In genomic region chr6:1801401-1801800, GRCh38 we compare ENCODE assay signal across 19 cellular contexts.
DNase-seq lines count a peak whose midpoint lies in the region; ATAC-seq and TF ChIP-seq lines count a peak whose summit lies in the region.
"Had no signal": no experiment of that assay in that cellular context is flagged by ENCODE, and none has a peak within 500 bp of the region (broad histone marks: within the 10 kb centered on the region; RNA-seq: fewer than 3 reads in every experiment).

No MANE protein-coding gene starts in this region.

- no peak overlapping the region for H3K9ac ChIP-seq in OCI-LY3 (ENCODE audit: low read length)

- peaks cover 30% of the 10 kb centered on the region for H3K4me1 ChIP-seq in HEK293 (ENCODE audit: control insufficient read depth, insufficient read depth, low read length)
- H3K4me1 ChIP-seq in OCI-LY3 (ENCODE audit: low read length): peaks cover 55% of the 10 kb centered on the region
- H3K4me1 ChIP-seq in CD8-positive, alpha-beta T cell (ENCODE audit: insufficient read depth, low read length): no peaks in the 10 kb centered on the region

- H3K9me3 ChIP-seq in HEK293 (ENCODE audit: control insufficient read depth, insufficient read depth, low read depth, low read length) (no peaks in the 10 kb centered on the region), OCI-LY3 (ENCODE audit: insufficient read depth, low read length) (no peaks in the 10 kb centered on the region)
- no peaks in the 10 kb centered on the region for H3K9me3 ChIP-seq in CD8-positive, alpha-beta T cell (ENCODE audit: low read length)
- H3K9me3 ChIP-seq: A549 had no signal

- DNase-seq in left kidney (ENCODE audit: low read depth, low spot score) (peak; percentile 51), progenitor cell of endocrine pancreas (ENCODE audit: low spot score, unreplicated experiment) (no peak), NCI-H1436 treated with DMSO at 0.1 percent for 48 hours (lab: John Stamatoyannopoulos, UW) (no peak), NCI-H187 (lab: John Stamatoyannopoulos, UW) (no peak)
- no peak for DNase-seq in CD8-positive, alpha-beta T cell
- DNase-seq in stimulated activated CD4-positive, alpha-beta T cell treated with anti-CD3 and anti-CD28 coated beads, Interleukin-15, amount 100 ng/mL, for 24 hours: no peak
- DNase-seq: EL, GF-D8, NCI-H1105, NCI-H2081 treated with DMSO at 0.1 percent for 48 hours, NCI-H226 had no signal

- peak overlapping the region; percentile 81 for H3K4me2 ChIP-seq in OCI-LY3 (ENCODE audit: low read length)
- H3K4me2 ChIP-seq: A549 had no signal

- no peak for ATAC-seq in CD8-positive, alpha-beta T cell
- ATAC-seq: A549, HCT116, Right ventricle myocardium inferior had no signal

- CTCF ChIA-PET in HEK293 (lab: Yijun Ruan, JAX): interaction anchor here (0.6 to 2.4 kb wide), 4 partner anchors 8 to 189 kb away, joined by 4 to 14 read pairs (median 5); no protein-coding TSS in a partner anchor
- CTCF ChIA-PET in CD8-positive, alpha-beta T cell (lab: Charles Lee): interaction anchor here (1.2 kb wide), 1 partner anchor 12 kb away, joined by 3 read pairs; no protein-coding TSS in a partner anchor

- no peaks in the 10 kb centered on the region for H4K20me1 ChIP-seq in OCI-LY3 (ENCODE audit: insufficient read depth, low read length)

- H3K4me3 ChIP-seq in HEK293 (ENCODE audit: low read depth, low read length): no peak overlapping the region
- H3K4me3 ChIP-seq in OCI-LY3 (ENCODE audit: low read length): no peak overlapping the region
- H3K4me3 ChIP-seq in CD8-positive, alpha-beta T cell (ENCODE audit: low read depth, low read length): no peak overlapping the region
- H3K4me3 ChIP-seq: A549 had no signal

- peaks cover 24% of the 10 kb centered on the region for H3K4me1 Mint-ChIP-seq in progenitor cell of endocrine pancreas (ENCODE audit: low read depth)
- H3K4me1 Mint-ChIP-seq in CD8-positive, alpha-beta T cell (ENCODE audit: low read depth): no peaks in the 10 kb centered on the region
- H3K4me1 Mint-ChIP-seq: CD14-positive monocyte had no signal

- intact Hi-C loops in CD8-positive, alpha-beta T cell (cut with DNase I, micrococcal nuclease): no loop called here

- no peaks in the 10 kb centered on the region for H3K27me3 ChIP-seq in OCI-LY3 (ENCODE audit: low read depth, low read length)
- H3K27me3 ChIP-seq in CD8-positive, alpha-beta T cell (ENCODE audit: insufficient read depth, low read length): no peaks in the 10 kb centered on the region

- H3K36me3 Mint-ChIP-seq in progenitor cell of endocrine pancreas (ENCODE audit: insufficient read depth): no peaks in the 10 kb centered on the region
- H3K36me3 Mint-ChIP-seq in CD8-positive, alpha-beta T cell: no peaks in the 10 kb centered on the region
- H3K36me3 Mint-ChIP-seq: CD14-positive monocyte, IgD-negative memory B cell had no signal

- H2AFZ ChIP-seq in OCI-LY3 (ENCODE audit: low read depth, low read length): no peak overlapping the region

- TF ChIP-seq CTCF in HEK293 (tag by site-specific recombination; IDR thresholded peaks at IDR 0.05): no peak
- TF ChIP-seq CTCF in OCI-LY3 (IDR thresholded peaks at IDR 0.05; ENCODE audit: low read depth, low read length): no peak
- TF ChIP-seq CTCF in progenitor cell of endocrine pancreas (IDR thresholded peaks at IDR 0.05; ENCODE audit: unreplicated experiment): no peak
- no peak for TF ChIP-seq CTCF in CD8-positive, alpha-beta T cell (IDR thresholded peaks at IDR 0.05)

- H3K36me3 ChIP-seq in HEK293 (ENCODE audit: control insufficient read depth in 2 of 2, insufficient read depth in 1 of 2, low read length in 2 of 2) (no peaks in the 10 kb centered on the region), OCI-LY3 (replicated peaks; ENCODE audit: low read depth, low read length) (no peaks in the 10 kb centered on the region)
- H3K36me3 ChIP-seq in CD8-positive, alpha-beta T cell (ENCODE audit: insufficient read depth, low read length): no peaks in the 10 kb centered on the region

- H3K27ac Mint-ChIP-seq in progenitor cell of endocrine pancreas: peak overlapping the region; percentile 89
- no peak overlapping the region for H3K27ac Mint-ChIP-seq in CD8-positive, alpha-beta T cell
- H3K27ac Mint-ChIP-seq: B cell, CD14-positive monocyte, IgD-negative memory B cell had no signal

- POLR2A ChIA-PET in HEK293 (lab: Yijun Ruan, JAX): interaction anchor here (0.7 kb wide), 1 partner anchor 191 kb away, joined by 3 read pairs; no protein-coding TSS in a partner anchor
- POLR2A ChIA-PET in CD8-positive, alpha-beta T cell (lab: Charles Lee): no interaction called here

- no peaks in the 10 kb centered on the region for H3K79me2 ChIP-seq in OCI-LY3 (ENCODE audit: low read length)

- no peaks in the 10 kb centered on the region for H3K9me3 Mint-ChIP-seq in progenitor cell of endocrine pancreas (ENCODE audit: low read depth)
- no peaks in the 10 kb centered on the region for H3K9me3 Mint-ChIP-seq in CD8-positive, alpha-beta T cell
- H3K9me3 Mint-ChIP-seq: IgD-negative memory B cell had no signal

- peak overlapping the region; percentile 37 for H3K4me3 Mint-ChIP-seq in progenitor cell of endocrine pancreas (ENCODE audit: low read depth)
- no peak overlapping the region for H3K4me3 Mint-ChIP-seq in CD8-positive, alpha-beta T cell
- H3K4me3 Mint-ChIP-seq: B cell, CD14-positive monocyte, IgD-negative memory B cell had no signal

- H3K27ac ChIP-seq in HEK293 (ENCODE audit: extremely low read depth, low read depth, low read length) (no peak overlapping the region), OCI-LY3 (ENCODE audit: low read length) (peak overlapping the region; percentile 61; the same call in 1 of the 2 replicates)
- H3K27ac ChIP-seq in CD8-positive, alpha-beta T cell (ENCODE audit: low read depth, low read length): no peak overlapping the region
- H3K27ac ChIP-seq: A549 had no signal

- H3K27me3 Mint-ChIP-seq in progenitor cell of endocrine pancreas: peaks cover 3% of the 10 kb centered on the region
- H3K27me3 Mint-ChIP-seq in CD8-positive, alpha-beta T cell (ENCODE audit: low read depth): no peaks in the 10 kb centered on the region
- H3K27me3 Mint-ChIP-seq: B cell, IgD-negative memory B cell had no signal

TF ChIP-seq in HEK293, 187 proteins besides CTCF, POLR2A, EP300 and RAD21:
- TF ChIP-seq ZNF335 (tag by site-specific recombination; conservative IDR thresholded peaks at IDR 0.05): peak; percentile 14; the same call in 1 of the 2 replicates
- no peak for TF ChIP-seq ZNF132 (tag by site-specific recombination; IDR thresholded peaks at IDR 0.05; ENCODE audit: borderline replicate concordance)
- TF ChIP-seq PRDM1 (tag by site-specific recombination; IDR thresholded peaks at IDR 0.05): no peak
- TF ChIP-seq, protein P1, sequence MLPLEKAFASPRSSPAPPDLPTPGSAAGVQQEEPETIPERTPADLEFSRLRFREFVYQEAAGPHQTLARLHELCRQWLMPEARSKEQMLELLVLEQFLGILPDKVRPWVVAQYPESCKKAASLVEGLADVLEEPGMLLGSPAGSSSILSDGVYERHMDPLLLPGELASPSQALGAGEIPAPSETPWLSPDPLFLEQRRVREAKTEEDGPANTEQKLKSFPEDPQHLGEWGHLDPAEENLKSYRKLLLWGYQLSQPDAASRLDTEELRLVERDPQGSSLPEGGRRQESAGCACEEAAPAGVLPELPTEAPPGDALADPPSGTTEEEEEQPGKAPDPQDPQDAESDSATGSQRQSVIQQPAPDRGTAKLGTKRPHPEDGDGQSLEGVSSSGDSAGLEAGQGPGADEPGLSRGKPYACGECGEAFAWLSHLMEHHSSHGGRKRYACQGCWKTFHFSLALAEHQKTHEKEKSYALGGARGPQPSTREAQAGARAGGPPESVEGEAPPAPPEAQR (tag by site-specific recombination; IDR thresholded peaks at IDR 0.05): no peak
- no peak for TF ChIP-seq ZNF521 (tag by site-specific recombination; IDR thresholded peaks at IDR 0.05)
- TF ChIP-seq ZNF658 (tag by site-specific recombination; IDR thresholded peaks at IDR 0.05): no peak
- TF ChIP-seq KLF16 (tag by site-specific recombination; IDR thresholded peaks at IDR 0.05): no peak
- 0 out of 2 replicates have a peak, but pooled peaks have one; percentile 15 for TF ChIP-seq EGR2 (tag by site-specific recombination; IDR thresholded peaks at IDR 0.05; ENCODE audit: low read depth)
- no peak for TF ChIP-seq ZNF830 (tag by site-specific recombination; IDR thresholded peaks at IDR 0.05; ENCODE audit: low read depth)
- no peak for TF ChIP-seq ZNF777 (tag by site-specific recombination; IDR thresholded peaks at IDR 0.05; ENCODE audit: borderline replicate concordance)
- TF ChIP-seq KLF9 (tag by site-specific recombination; IDR thresholded peaks at IDR 0.05; ENCODE audit: low read depth): no peak
- no peak for TF ChIP-seq KLF7 (tag by site-specific recombination; IDR thresholded peaks at IDR 0.05; ENCODE audit: borderline replicate concordance)
- TF ChIP-seq, protein P2, sequence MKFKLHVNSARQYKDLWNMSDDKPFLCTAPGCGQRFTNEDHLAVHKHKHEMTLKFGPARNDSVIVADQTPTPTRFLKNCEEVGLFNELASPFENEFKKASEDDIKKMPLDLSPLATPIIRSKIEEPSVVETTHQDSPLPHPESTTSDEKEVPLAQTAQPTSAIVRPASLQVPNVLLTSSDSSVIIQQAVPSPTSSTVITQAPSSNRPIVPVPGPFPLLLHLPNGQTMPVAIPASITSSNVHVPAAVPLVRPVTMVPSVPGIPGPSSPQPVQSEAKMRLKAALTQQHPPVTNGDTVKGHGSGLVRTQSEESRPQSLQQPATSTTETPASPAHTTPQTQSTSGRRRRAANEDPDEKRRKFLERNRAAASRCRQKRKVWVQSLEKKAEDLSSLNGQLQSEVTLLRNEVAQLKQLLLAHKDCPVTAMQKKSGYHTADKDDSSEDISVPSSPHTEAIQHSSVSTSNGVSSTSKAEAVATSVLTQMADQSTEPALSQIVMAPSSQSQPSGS (tag by site-specific recombination; IDR thresholded peaks at IDR 0.05; ENCODE audit: low read depth): no peak
- TF ChIP-seq ZNF155 (tag by site-specific recombination; IDR thresholded peaks at IDR 0.05): no peak
- no peak for TF ChIP-seq ZNF121 (tag by site-specific recombination; IDR thresholded peaks at IDR 0.05)
